In the genomic region with DNA sequence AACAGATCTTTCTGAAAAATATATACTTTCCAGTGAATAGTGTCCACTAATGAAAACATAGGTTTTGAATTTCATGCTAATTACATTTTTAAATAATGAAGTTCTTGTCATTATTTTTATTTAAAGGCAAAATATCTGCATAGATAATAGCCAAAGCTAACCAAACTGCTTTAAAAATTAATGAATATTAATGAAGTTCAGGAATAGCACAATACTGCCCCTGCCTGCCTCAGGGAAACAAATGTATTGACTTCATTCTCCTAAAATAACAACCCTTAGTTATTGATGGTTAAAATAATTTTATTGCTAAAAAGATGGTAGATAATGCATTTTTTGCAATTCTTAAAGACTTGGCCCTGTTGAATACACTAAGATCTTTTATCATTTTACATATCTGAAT, we compare ENCODE assay signal across 9 cellular contexts.
DNase-seq lines count a peak whose midpoint lies in the region; ATAC-seq and TF ChIP-seq lines count a peak whose summit lies in the region.
"Had no signal": no experiment of that assay in that cellular context is flagged by ENCODE, and none has a peak within 500 bp of the region (broad histone marks: within the 10 kb centered on the region; RNA-seq: fewer than 3 reads in every experiment).

No MANE protein-coding gene starts in this region.

- H3K4me1 Mint-ChIP-seq in osteocyte (ENCODE audit: unreplicated experiment), result peaks cover 61% of the 10 kb centered on the region
- H3K4me1 Mint-ChIP-seq in activated CD8-positive, alpha-beta memory T cell treated with anti-CD3 and anti-CD28 coated beads, Interleukin-2, amount 10 ng/mL, durations not matched to agents 7 days and 5 days, result peaks cover 24% of the 10 kb centered on the region

- CTCF ChIA-PET in activated CD8-positive, alpha-beta memory T cell treated with anti-CD3 and anti-CD28 coated beads, Interleukin-2, amount 10 ng/mL, durations not matched to agents 7 days and 5 days (lab: Charles Lee), result no interaction called here

- no peak overlapping the region for H3K4me3 ChIP-seq in MG63

- no peaks in the 10 kb centered on the region for H3K9me3 Mint-ChIP-seq in osteocyte (ENCODE audit: unreplicated experiment)
- no peaks in the 10 kb centered on the region for H3K9me3 Mint-ChIP-seq in activated CD8-positive, alpha-beta memory T cell treated with anti-CD3 and anti-CD28 coated beads, Interleukin-2, amount 10 ng/mL, durations not matched to agents 7 days and 5 days (ENCODE audit: low read depth)

- H3K9me3 ChIP-seq in KOPT-K1 (ENCODE audit: insufficient read depth, low read length, poor library complexity, severe bottlenecking) (no peaks in the 10 kb centered on the region), MG63 (no peaks in the 10 kb centered on the region)

- DNase-seq in ELR (ENCODE audit: low read depth) (peak; percentile 25), osteocyte (ENCODE audit: extremely low spot score, unreplicated experiment) (no peak), MG63 (no peak)
- no peak for DNase-seq in activated CD8-positive, alpha-beta memory T cell treated with anti-CD3 and anti-CD28 coated beads, Interleukin-2, amount 10 ng/mL, durations not matched to agents 7 days and 5 days
- DNase-seq: foreskin melanocyte had no signal

- no peaks in the 10 kb centered on the region for H3K27me3 Mint-ChIP-seq in osteocyte (ENCODE audit: unreplicated experiment)
- H3K27me3 Mint-ChIP-seq in activated CD8-positive, alpha-beta memory T cell treated with anti-CD3 and anti-CD28 coated beads, Interleukin-2, amount 10 ng/mL, durations not matched to agents 7 days and 5 days, result peaks cover 3% of the 10 kb centered on the region

- ATAC-seq in HG02571 (IDR thresholded peaks at IDR 0.05; ENCODE audit: unreplicated experiment), result no peak
- no peak for ATAC-seq in GM18873 (IDR thresholded peaks at IDR 0.05; ENCODE audit: low FRiP score, unreplicated experiment)
- no peak for ATAC-seq in activated CD8-positive, alpha-beta memory T cell treated with anti-CD3 and anti-CD28 coated beads, Interleukin-2, amount 10 ng/mL, durations not matched to agents 7 days and 5 days

- no peak overlapping the region for H3K27ac Mint-ChIP-seq in osteocyte (ENCODE audit: unreplicated experiment)
- no peak overlapping the region for H3K27ac Mint-ChIP-seq in activated CD8-positive, alpha-beta memory T cell treated with anti-CD3 and anti-CD28 coated beads, Interleukin-2, amount 10 ng/mL, durations not matched to agents 7 days and 5 days

- H3K27me3 ChIP-seq in MG63, result no peaks in the 10 kb centered on the region

- H3K4me3 Mint-ChIP-seq in osteocyte (ENCODE audit: unreplicated experiment), result no peak overlapping the region
- no peak overlapping the region for H3K4me3 Mint-ChIP-seq in activated CD8-positive, alpha-beta memory T cell treated with anti-CD3 and anti-CD28 coated beads, Interleukin-2, amount 10 ng/mL, durations not matched to agents 7 days and 5 days

- no peaks in the 10 kb centered on the region for H3K36me3 ChIP-seq in KOPT-K1 (ENCODE audit: insufficient read depth, low read length)
- no peaks in the 10 kb centered on the region for H3K36me3 ChIP-seq in MG63

- no peaks in the 10 kb centered on the region for H3K36me3 Mint-ChIP-seq in osteocyte (ENCODE audit: unreplicated experiment)
- H3K36me3 Mint-ChIP-seq in activated CD8-positive, alpha-beta memory T cell treated with anti-CD3 and anti-CD28 coated beads, Interleukin-2, amount 10 ng/mL, durations not matched to agents 7 days and 5 days, result peaks cover 2% of the 10 kb centered on the region

- H3K27ac ChIP-seq in KOPT-K1 (ENCODE audit: low read depth, low read length, poor library complexity, severe bottlenecking) (peak overlapping the region; percentile 99), cingulate gyrus (ENCODE audit: low read depth, low read length) (peak overlapping the region; percentile 7)

- TF ChIP-seq CTCF in osteocyte (IDR thresholded peaks at IDR 0.05), result peak; percentile 33
